ENCODE assay signal across 14 cellular contexts in genomic region chr3:157868168-157868567, GRCh38.
DNase-seq lines count a peak whose midpoint lies in the region; TF ChIP-seq lines count a peak whose summit lies in the region.
"Had no signal": no experiment of that assay in that cellular context is flagged by ENCODE, and none has a peak within 500 bp of the region (broad histone marks: within the 10 kb centered on the region; RNA-seq: fewer than 3 reads in every experiment).

No MANE protein-coding gene starts in this region.

- H3K27me3 ChIP-seq in SK-N-SH (ENCODE audit: insufficient read depth) (no peaks in the 10 kb centered on the region), osteoblast (ENCODE audit: insufficient read depth, low read length) (no peaks in the 10 kb centered on the region)
- H3K27me3 ChIP-seq: testis had no signal

- TF ChIP-seq RAD21 in SK-N-SH (IDR thresholded peaks at IDR 0.05; ENCODE audit: low read length): no peak

- H4K20me1 ChIP-seq in SK-N-SH (ENCODE audit: insufficient read depth) (no peaks in the 10 kb centered on the region), osteoblast (ENCODE audit: insufficient read depth, low read length) (no peaks in the 10 kb centered on the region)

- H3K27ac ChIP-seq in SK-N-SH (ENCODE audit: low read depth in 2 of 2, low read length in 1 of 2) (no peak overlapping the region; a peak in 1 of 4 replicates), osteoblast (ENCODE audit: low read depth, low read length) (peak overlapping the region; percentile 15)
- H3K27ac ChIP-seq: testis had no signal

- H3K9ac ChIP-seq in SK-N-SH: no peak overlapping the region

- 59% methylated on average over 1 of the region's 1 CpG for WGBS in SK-N-SH (ENCODE audit: low lambda C conversion rate)

- H3K9me2 ChIP-seq in SK-N-SH: no peaks in the 10 kb centered on the region

- no peak for TF ChIP-seq EP300 in SK-N-SH (IDR thresholded peaks at IDR 0.05; ENCODE audit: borderline replicate concordance in 1 of 2, low read depth in 1 of 2, low read length in 1 of 2)

- H3K4me3 ChIP-seq in AG10803 (ENCODE audit: low read length) (no peak overlapping the region), SK-N-SH (ENCODE audit: low read depth in 2 of 2, low read length in 1 of 2) (no peak overlapping the region), osteoblast (ENCODE audit: insufficient read depth, low read length) (no peak overlapping the region)
- H3K4me3 ChIP-seq: testis had no signal

- no peaks in the 10 kb centered on the region for H3K36me3 ChIP-seq in SK-N-SH (replicated peaks in 1 of 2; ENCODE audit: control insufficient read depth in 1 of 2, insufficient read depth in 2 of 2, low read length in 1 of 2)
- H3K36me3 ChIP-seq in osteoblast (ENCODE audit: insufficient read depth, low read length): no peaks in the 10 kb centered on the region

- H3F3A ChIP-seq in SK-N-SH (replicated peaks; ENCODE audit: insufficient read depth): no peaks in the 10 kb centered on the region

- POLR2A ChIA-PET in SK-N-SH (lab: Yijun Ruan, JAX): no interaction called here

- TF ChIP-seq CTCF in AG10803 (conservative IDR thresholded peaks at IDR 0.05; ENCODE audit: low read length) (no peak), SK-N-SH (IDR thresholded peaks at IDR 0.05) (no peak), osteoblast (IDR thresholded peaks at IDR 0.05; ENCODE audit: extremely low read depth, low read depth, low read length) (no peak)

- H3K79me2 ChIP-seq in SK-N-SH (ENCODE audit: insufficient read depth) (no peaks in the 10 kb centered on the region), osteoblast (ENCODE audit: insufficient read depth, low read length) (no peaks in the 10 kb centered on the region)

- DNase-seq in AG10803 (ENCODE audit: low read depth) (peak; percentile 93), SK-N-SH (no peak), fibroblast of peridontal ligament (ENCODE audit: extremely low read depth) (peak; percentile 99), osteoblast (ENCODE audit: insufficient read length, low spot score, missing footprints) (peak; percentile 80), ureter (ENCODE audit: low spot score) (no peak), NCI-H2227 treated with DMSO at 0.1 percent for 48 hours (lab: John Stamatoyannopoulos, UW) (no peak), SW 1271 (lab: John Stamatoyannopoulos, UW) (no peak), NCI-H1694 (lab: John Stamatoyannopoulos, UW) (no peak)
- DNase-seq: activated naive CD4-positive, alpha-beta T cell; AML-193; NCI-H1048; NCI-H2171 treated with DMSO at 0.1 percent for 48 hours; nucleus accumbens; testis had no signal

- H2AFZ ChIP-seq in SK-N-SH (ENCODE audit: low read depth) (no peak overlapping the region), osteoblast (ENCODE audit: low read length) (no peak overlapping the region)

- no peak overlapping the region for H3K4me2 ChIP-seq in SK-N-SH
- peak overlapping the region; percentile 1 for H3K4me2 ChIP-seq in osteoblast (ENCODE audit: insufficient read depth, low read length)

- CTCF ChIA-PET in SK-N-SH (lab: Yijun Ruan, JAX): interaction anchor here (0.5 to 1.0 kb wide), 4 partner anchors 32 to 569 kb away, joined by 3 read pairs; no protein-coding TSS in a partner anchor

- no peaks in the 10 kb centered on the region for H3K9me3 ChIP-seq in SK-N-SH
- no peaks in the 10 kb centered on the region for H3K9me3 ChIP-seq in osteoblast (ENCODE audit: low read depth, low read length)
- H3K9me3 ChIP-seq: testis had no signal

- H3K4me1 ChIP-seq in SK-N-SH (ENCODE audit: control insufficient read depth in 1 of 2, insufficient read depth in 2 of 2, low read depth in 1 of 2, low read length in 1 of 2): peaks cover 0 to 13% of the 10 kb centered on the region in 2 experiments; a peak in 2 of 4 replicates
- H3K4me1 ChIP-seq in osteoblast (ENCODE audit: insufficient read depth, low read length): peaks cover 11% of the 10 kb centered on the region
- H3K4me1 ChIP-seq: testis had no signal

TF ChIP-seq in SK-N-SH, 30 proteins besides CTCF, POLR2A, EP300 and RAD21:
- TF ChIP-seq POLR2AphosphoS5 (IDR thresholded peaks at IDR 0.05; ENCODE audit: low read depth, low read length) (no peak), NFIC (IDR thresholded peaks at IDR 0.05; ENCODE audit: borderline replicate concordance) (no peak), FOSL2 (IDR thresholded peaks at IDR 0.05; ENCODE audit: borderline replicate concordance, low read depth) (peak; percentile 26; the same call in 1 of the 2 replicates), FOXJ3 (CRISPR knock-in tag; IDR thresholded peaks at IDR 0.05) (no peak), TCF12 (IDR thresholded peaks at IDR 0.05) (0 out of 2 replicates have a peak, but pooled peaks have one; percentile 13), RFX5 (IDR thresholded peaks at IDR 0.05; ENCODE audit: low read length) (no peak), TAF1 (IDR thresholded peaks at IDR 0.05; ENCODE audit: borderline replicate concordance, low read depth, low read length) (no peak), MEF2A (IDR thresholded peaks at IDR 0.05; ENCODE audit: borderline replicate concordance, low read depth) (no peak), RXRA (IDR thresholded peaks at IDR 0.05; ENCODE audit: borderline replicate concordance, low read depth) (no peak)
- TF ChIP-seq, protein P1, sequence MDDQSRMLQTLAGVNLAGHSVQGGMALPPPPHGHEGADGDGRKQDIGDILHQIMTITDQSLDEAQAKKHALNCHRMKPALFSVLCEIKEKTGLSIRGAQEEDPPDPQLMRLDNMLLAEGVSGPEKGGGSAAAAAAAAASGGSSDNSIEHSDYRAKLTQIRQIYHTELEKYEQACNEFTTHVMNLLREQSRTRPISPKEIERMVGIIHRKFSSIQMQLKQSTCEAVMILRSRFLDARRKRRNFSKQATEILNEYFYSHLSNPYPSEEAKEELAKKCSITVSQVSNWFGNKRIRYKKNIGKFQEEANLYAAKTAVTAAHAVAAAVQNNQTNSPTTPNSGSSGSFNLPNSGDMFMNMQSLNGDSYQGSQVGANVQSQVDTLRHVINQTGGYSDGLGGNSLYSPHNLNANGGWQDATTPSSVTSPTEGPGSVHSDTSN (IDR thresholded peaks at IDR 0.05): 0 out of 2 replicates have a peak, but pooled peaks have one; percentile 3

Comparison
In these comparisons a context has a peak if more than half of its experiments do, and no peak if none do; other contexts are left out.
1. DNase-seq: peak in AG10803 (single experiment), fibroblast of peridontal ligament (single experiment) and osteoblast (single experiment); none in SK-N-SH (single experiment), ureter (single experiment), NCI-H2227 treated with DMSO at 0.1 percent for 48 hours (single experiment), SW 1271 (0 of 2) and NCI-H1694 (single experiment).